ENCODE assay signal across 8 cellular contexts in genomic region chr7:130896051-130896881, GRCh38.
A peak's percentile ranks its signal among the peaks of the same experiment; 100 is the strongest.
DNase-seq lines count a peak whose midpoint lies in the region; ATAC-seq and TF ChIP-seq lines count a peak whose summit lies in the region.

No MANE protein-coding gene starts in this region.

- no peak for TF ChIP-seq POLR2A in HCT116 (IDR thresholded peaks at IDR 0.05; ENCODE audit: borderline replicate concordance, extremely low read depth, insufficient read depth, insufficient read length)

- H3K9ac ChIP-seq in HCT116 (ENCODE audit: low read length) (peak overlapping the region; percentile 69), liver (ENCODE audit: low read depth in 1 of 2, low read length in 2 of 2) (no peak overlapping the region)

- peak overlapping the region; percentile 63 for H3K4me2 ChIP-seq in HCT116 (ENCODE audit: low read length)

- H3K9me3 Mint-ChIP-seq in activated naive CD8-positive, alpha-beta T cell treated with anti-CD3 and anti-CD28 coated beads, Interleukin-2, amount 50 U/mL, for 24 hours = no peaks in the 10 kb centered on the region

- TF ChIP-seq CTCF in AG04450 (IDR thresholded peaks at IDR 0.05; ENCODE audit: low read depth, low read length) (peak; percentile 67), HCT116 (IDR thresholded peaks at IDR 0.05 in 2 of 3, conservative IDR thresholded peaks at IDR 0.05 in 1 of 3; ENCODE audit: borderline replicate concordance in 1 of 3, insufficient read depth in 1 of 3, low read depth in 2 of 3, low read length in 2 of 3) (peak in 2 of 3 experiments; percentile 57 to 60; a peak in 4 of 6 replicates), liver (IDR thresholded peaks at IDR 0.05; ENCODE audit: low read depth, low read length, missing input control) (peak; percentile 21)

- CTCF ChIA-PET in AG04450 (lab: Charles Lee) (interaction anchor here (0.6 to 5.1 kb wide), 53 partner anchors 8 to 823 kb away, joined by 3 to 91 read pairs (median 7); no protein-coding TSS in a partner anchor), HCT116 (lab: Charles Lee) (interaction anchor here (0.6 to 3.4 kb wide), 37 partner anchors 8 to 823 kb away, joined by 3 to 32 read pairs (median 6); no protein-coding TSS in a partner anchor)

- H3K27me3 Mint-ChIP-seq in activated naive CD8-positive, alpha-beta T cell treated with anti-CD3 and anti-CD28 coated beads, Interleukin-2, amount 50 U/mL, for 24 hours = no peaks in the 10 kb centered on the region

- peaks cover 84 to 97% of the 10 kb centered on the region in 2 experiments for H3K4me1 ChIP-seq in HCT116 (ENCODE audit: control insufficient read depth in 1 of 2, insufficient read depth in 2 of 2, low read length in 2 of 2)
- peaks cover 9 to 45% (median 30%) of the 10 kb centered on the region in 4 donors for H3K4me1 ChIP-seq in liver (ENCODE audit: control insufficient read depth in 4 of 4, insufficient read depth in 4 of 4, low read length in 3 of 4)

- H3K9me2 ChIP-seq in HCT116 (ENCODE audit: insufficient read depth) = no peaks in the 10 kb centered on the region

- H3K27ac Mint-ChIP-seq in activated naive CD8-positive, alpha-beta T cell treated with anti-CD3 and anti-CD28 coated beads, Interleukin-2, amount 50 U/mL, for 24 hours = peak overlapping the region; percentile 95

- RAD21 ChIA-PET in HCT116 (lab: Charles Lee; ENCODE audit: low non-redundant PET in 1 of 2, low total read pairs in 2 of 2, uncharacterized antibody in 2 of 2, unreplicated experiment in 2 of 2) = interaction anchor here (1.0 to 1.5 kb wide), 2 partner anchors 13 to 213 kb away, joined by 3 to 4 read pairs; no protein-coding TSS in a partner anchor

- peak overlapping the region; percentile 16 for H3K4me3 Mint-ChIP-seq in activated naive CD8-positive, alpha-beta T cell treated with anti-CD3 and anti-CD28 coated beads, Interleukin-2, amount 50 U/mL, for 24 hours

- no peak overlapping the region for H2AFZ ChIP-seq in HCT116 (ENCODE audit: low read depth, low read length, poor library complexity, severe bottlenecking)

- no peaks in the 10 kb centered on the region for H3K9me3 ChIP-seq in AG04450 (ENCODE audit: control insufficient read depth, insufficient read depth, low read length)
- H3K9me3 ChIP-seq in HCT116 (ENCODE audit: control insufficient read depth in 1 of 2, insufficient read depth in 1 of 2, low read depth in 1 of 2, low read length in 2 of 2) = no peaks in the 10 kb centered on the region
- no peaks in the 10 kb centered on the region for H3K9me3 ChIP-seq in liver (ENCODE audit: control insufficient read depth in 4 of 4, low read length in 3 of 4)

- TF ChIP-seq RAD21 in HCT116 (IDR thresholded peaks at IDR 0.05; ENCODE audit: low read depth) (no peak), liver (IDR thresholded peaks at IDR 0.05) (peak in 1 of 2 donors; percentile 42)

- H4K20me1 ChIP-seq in HCT116 (ENCODE audit: insufficient read depth) = no peaks in the 10 kb centered on the region

- H3K27ac ChIP-seq in AG04450 (ENCODE audit: low read depth, low read length) (peak overlapping the region; percentile 89), HCT116 (ENCODE audit: low read depth, low read length) (peak overlapping the region; percentile 99), liver (ENCODE audit: low read depth in 1 of 2, low read length in 2 of 2) (peak overlapping the region; percentile 31 to 34)

- H3K36me3 ChIP-seq in HCT116 (ENCODE audit: control insufficient read depth in 1 of 2, insufficient read depth in 2 of 2, low read length in 2 of 2) (peaks cover 0 to 53% of the 10 kb centered on the region in 2 experiments; a peak in 2 of 4 replicates), liver (ENCODE audit: control insufficient read depth in 4 of 4, insufficient read depth in 3 of 4, low read depth in 1 of 4, low read length in 3 of 4) (peaks cover 0 to 8% (median 4%) of the 10 kb centered on the region in 4 donors)

- WGBS in liver = 84% methylated on average over 13 of the region's 13 CpGs

- BruUV-seq in HCT116 (replicated peaks; lab: Mats Ljungman, UMichigan) = no TSS peak

- peaks cover 85% of the 10 kb centered on the region for H3K36me3 Mint-ChIP-seq in activated naive CD8-positive, alpha-beta T cell treated with anti-CD3 and anti-CD28 coated beads, Interleukin-2, amount 50 U/mL, for 24 hours (ENCODE audit: low read depth)

- H3K79me2 ChIP-seq in HCT116 (ENCODE audit: insufficient read depth, low read length) = peaks cover 96% of the 10 kb centered on the region

- no peak for DNase-seq in AG04450 (ENCODE audit: low read depth, low spot score)
- no peak for DNase-seq in HCT116 (ENCODE audit: low read depth, low spot score)
- no peak for DNase-seq in activated naive CD8-positive, alpha-beta T cell treated with anti-CD3 and anti-CD28 coated beads, Interleukin-2, amount 50 U/mL, for 24 hours
- DNase-seq in NCI-H1105 treated with DMSO at 0.1 percent for 48 hours (lab: John Stamatoyannopoulos, UW) = no peak
- no peak for DNase-seq in RKO (ENCODE audit: low spot score)

- H3K4me3 ChIP-seq in AG04450 (ENCODE audit: low read depth, low read length) = no peak overlapping the region
- H3K4me3 ChIP-seq in HCT116 (replicated peaks in 1 of 2; ENCODE audit: low read depth in 1 of 2, low read length in 2 of 2) = no peak overlapping the region
- H3K4me3 ChIP-seq in liver (ENCODE audit: low read depth in 1 of 3, low read length in 3 of 3) = no peak overlapping the region

- intact Hi-C loops in HCT116 (cut with micrococcal nuclease) = loop anchor here (2.0 to 5.0 kb wide), 3 partner anchors 65 to 211 kb away; no protein-coding TSS in a partner anchor

- POLR2A ChIA-PET in AG04450 (lab: Yijun Ruan, JAX) (interaction anchor here (1.2 to 1.8 kb wide), 4 partner anchors 10 to 144 kb away, joined by 4 to 10 read pairs (median 6); no protein-coding TSS in a partner anchor), HCT116 (lab: Charles Lee) (interaction anchor here (1.0 to 13.2 kb wide), 15 partner anchors 8 to 144 kb away, joined by 3 to 227 read pairs (median 5); no protein-coding TSS in a partner anchor)

- ATAC-seq in HCT116 (no peak), GM18873 (IDR thresholded peaks at IDR 0.05; ENCODE audit: low FRiP score, unreplicated experiment) (no peak), HG03354 (IDR thresholded peaks at IDR 0.05; ENCODE audit: poor library complexity, severe bottlenecking, unreplicated experiment) (no peak)
- ATAC-seq in activated naive CD8-positive, alpha-beta T cell treated with anti-CD3 and anti-CD28 coated beads, Interleukin-2, amount 50 U/mL, for 24 hours = no peak

- H3K27me3 ChIP-seq in AG04450 (ENCODE audit: control insufficient read depth, insufficient read depth, low read length) (no peaks in the 10 kb centered on the region), HCT116 (ENCODE audit: insufficient read depth, low read length) (no peaks in the 10 kb centered on the region), liver (ENCODE audit: control insufficient read depth in 4 of 4, insufficient read depth in 4 of 4, low read length in 3 of 4) (no peaks in the 10 kb centered on the region)

- H3K4me1 Mint-ChIP-seq in activated naive CD8-positive, alpha-beta T cell treated with anti-CD3 and anti-CD28 coated beads, Interleukin-2, amount 50 U/mL, for 24 hours = peaks cover 89% of the 10 kb centered on the region

TF ChIP-seq in HCT116, 20 proteins besides CTCF, POLR2A, EP300 and RAD21:
- TF ChIP-seq ELF1 (IDR thresholded peaks at IDR 0.05; ENCODE audit: borderline replicate concordance, low read depth) (no peak), EGR1 (IDR thresholded peaks at IDR 0.05; ENCODE audit: low read depth) (no peak), CEBPB (IDR thresholded peaks at IDR 0.05; ENCODE audit: low read depth) (no peak), TCF7L2 (IDR thresholded peaks at IDR 0.05; ENCODE audit: borderline replicate concordance, extremely low read depth, insufficient read depth, insufficient read length) (peak; percentile 87), ZFX (IDR thresholded peaks at IDR 0.05) (no peak)
- TF ChIP-seq, protein P1, sequence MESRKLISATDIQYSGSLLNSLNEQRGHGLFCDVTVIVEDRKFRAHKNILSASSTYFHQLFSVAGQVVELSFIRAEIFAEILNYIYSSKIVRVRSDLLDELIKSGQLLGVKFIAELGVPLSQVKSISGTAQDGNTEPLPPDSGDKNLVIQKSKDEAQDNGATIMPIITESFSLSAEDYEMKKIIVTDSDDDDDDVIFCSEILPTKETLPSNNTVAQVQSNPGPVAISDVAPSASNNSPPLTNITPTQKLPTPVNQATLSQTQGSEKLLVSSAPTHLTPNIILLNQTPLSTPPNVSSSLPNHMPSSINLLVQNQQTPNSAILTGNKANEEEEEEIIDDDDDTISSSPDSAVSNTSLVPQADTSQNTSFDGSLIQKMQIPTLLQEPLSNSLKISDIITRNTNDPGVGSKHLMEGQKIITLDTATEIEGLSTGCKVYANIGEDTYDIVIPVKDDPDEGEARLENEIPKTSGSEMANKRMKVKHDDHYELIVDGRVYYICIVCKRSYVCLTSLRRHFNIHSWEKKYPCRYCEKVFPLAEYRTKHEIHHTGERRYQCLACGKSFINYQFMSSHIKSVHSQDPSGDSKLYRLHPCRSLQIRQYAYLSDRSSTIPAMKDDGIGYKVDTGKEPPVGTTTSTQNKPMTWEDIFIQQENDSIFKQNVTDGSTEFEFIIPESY (IDR thresholded peaks at IDR 0.05; ENCODE audit: extremely low read depth, insufficient replicate concordance, low read length) = no peak

TF ChIP-seq in liver, 16 proteins besides CTCF, POLR2A, EP300 and RAD21:
- peak in 1 of 2 donors; percentile 5 for TF ChIP-seq RXRA (IDR thresholded peaks at IDR 0.05)
- TF ChIP-seq HNF4G (IDR thresholded peaks at IDR 0.05) = no peak
- TF ChIP-seq YY1 (IDR thresholded peaks at IDR 0.05) = no peak

Comparison
In these comparisons a context has a peak if more than half of its experiments do, and no peak if none do; other contexts are left out.
1. H3K27ac ChIP-seq: peak in every context shown above with its lines; median percentile 99 in HCT116; 89 in AG04450; 32 in liver.